1 cellular context compared by ENCODE assay signal in the genomic region with DNA sequence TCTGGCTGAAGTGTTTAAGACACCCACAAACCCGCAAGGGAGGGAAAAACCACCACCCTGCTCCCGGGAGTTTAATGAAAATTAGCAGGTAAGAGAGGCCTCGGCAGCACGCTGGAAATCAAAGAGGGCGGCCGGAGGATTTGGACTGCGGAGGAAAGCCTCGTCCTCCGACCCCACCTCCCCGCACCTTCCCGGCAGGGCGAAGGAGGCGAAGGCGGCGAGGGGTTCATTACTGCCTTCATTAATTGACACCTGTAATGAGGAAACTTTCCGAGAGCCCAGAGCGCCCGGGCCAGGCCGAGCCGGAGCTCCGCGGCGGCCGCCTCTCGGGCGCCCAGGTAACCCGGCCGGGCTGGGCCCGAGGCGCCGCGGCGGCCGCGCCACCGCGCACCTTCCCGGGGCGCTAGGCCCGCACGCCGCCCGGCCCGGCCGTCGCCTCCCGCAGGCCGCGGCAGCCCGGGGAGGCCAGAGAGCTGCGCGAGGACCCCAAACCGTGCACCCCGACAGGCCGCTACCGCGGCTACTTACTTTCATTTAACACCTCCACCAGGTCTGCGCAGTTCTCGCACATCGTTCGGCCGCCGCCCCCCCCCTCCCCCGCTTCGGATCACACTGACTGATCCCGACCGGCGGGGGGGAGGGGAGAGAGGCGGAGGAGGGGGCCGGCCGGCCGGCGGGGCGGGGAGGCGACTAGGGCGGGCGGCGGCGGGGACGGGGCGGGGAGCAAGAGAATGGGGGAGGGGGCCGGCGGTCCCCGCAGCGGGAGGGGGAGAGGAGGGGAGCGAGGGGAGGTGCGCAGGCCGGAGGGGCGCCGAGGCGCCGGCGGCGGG.
TF ChIP-seq lines count a peak whose summit lies in the region.

No MANE protein-coding gene starts in this region.

TF ChIP-seq in HepG2, 621 proteins besides CTCF, POLR2A, EP300 and RAD21 (continued from another document and continues in another):
- no peak for TF ChIP-seq ZMYM2 (CRISPR knock-in tag; IDR thresholded peaks at IDR 0.05)
- no peak for TF ChIP-seq ADNP (CRISPR knock-in tag; IDR thresholded peaks at IDR 0.05)
- peak; percentile 7; the same call in 1 of the 2 replicates for TF ChIP-seq SAP130 (CRISPR knock-in tag; IDR thresholded peaks at IDR 0.05; ENCODE audit: low read depth)
- TF ChIP-seq ZNF260 (CRISPR knock-in tag; IDR thresholded peaks at IDR 0.05; ENCODE audit: borderline replicate concordance, low read depth): no peak
- TF ChIP-seq MIER3 (CRISPR knock-in tag; IDR thresholded peaks at IDR 0.05; ENCODE audit: borderline replicate concordance): no peak
- TF ChIP-seq, protein P1, sequence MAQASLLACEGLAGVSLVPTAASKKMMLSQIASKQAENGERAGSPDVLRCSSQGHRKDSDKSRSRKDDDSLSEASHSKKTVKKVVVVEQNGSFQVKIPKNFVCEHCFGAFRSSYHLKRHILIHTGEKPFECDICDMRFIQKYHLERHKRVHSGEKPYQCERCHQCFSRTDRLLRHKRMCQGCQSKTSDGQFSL (CRISPR knock-in tag; IDR thresholded peaks at IDR 0.05): peak; percentile 94
- no peak for TF ChIP-seq FIP1L1 (IDR thresholded peaks at IDR 0.05; ENCODE audit: borderline replicate concordance, insufficient read depth, low read depth, low read length)
- TF ChIP-seq ZNF607 (CRISPR knock-in tag; IDR thresholded peaks at IDR 0.05; ENCODE audit: borderline replicate concordance): 0 out of 2 replicates have a peak, but pooled peaks have one; percentile 37
- no peak for TF ChIP-seq ZNF747 (CRISPR knock-in tag; IDR thresholded peaks at IDR 0.05; ENCODE audit: borderline replicate concordance)
- no peak for TF ChIP-seq GATA4 (IDR thresholded peaks at IDR 0.05; ENCODE audit: borderline replicate concordance, low read depth)
- TF ChIP-seq, protein P2, sequence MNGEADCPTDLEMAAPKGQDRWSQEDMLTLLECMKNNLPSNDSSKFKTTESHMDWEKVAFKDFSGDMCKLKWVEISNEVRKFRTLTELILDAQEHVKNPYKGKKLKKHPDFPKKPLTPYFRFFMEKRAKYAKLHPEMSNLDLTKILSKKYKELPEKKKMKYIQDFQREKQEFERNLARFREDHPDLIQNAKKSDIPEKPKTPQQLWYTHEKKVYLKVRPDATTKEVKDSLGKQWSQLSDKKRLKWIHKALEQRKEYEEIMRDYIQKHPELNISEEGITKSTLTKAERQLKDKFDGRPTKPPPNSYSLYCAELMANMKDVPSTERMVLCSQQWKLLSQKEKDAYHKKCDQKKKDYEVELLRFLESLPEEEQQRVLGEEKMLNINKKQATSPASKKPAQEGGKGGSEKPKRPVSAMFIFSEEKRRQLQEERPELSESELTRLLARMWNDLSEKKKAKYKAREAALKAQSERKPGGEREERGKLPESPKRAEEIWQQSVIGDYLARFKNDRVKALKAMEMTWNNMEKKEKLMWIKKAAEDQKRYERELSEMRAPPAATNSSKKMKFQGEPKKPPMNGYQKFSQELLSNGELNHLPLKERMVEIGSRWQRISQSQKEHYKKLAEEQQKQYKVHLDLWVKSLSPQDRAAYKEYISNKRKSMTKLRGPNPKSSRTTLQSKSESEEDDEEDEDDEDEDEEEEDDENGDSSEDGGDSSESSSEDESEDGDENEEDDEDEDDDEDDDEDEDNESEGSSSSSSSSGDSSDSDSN (CRISPR knock-in tag; IDR thresholded peaks at IDR 0.05): peak; percentile 67
- peak; percentile 22; the same call in 1 of the 2 replicates for TF ChIP-seq KDM5B (CRISPR knock-in tag; IDR thresholded peaks at IDR 0.05; ENCODE audit: borderline replicate concordance)
- TF ChIP-seq ZNF792 (CRISPR knock-in tag; IDR thresholded peaks at IDR 0.05): no peak
- no peak for TF ChIP-seq ZNF20 (CRISPR knock-in tag; IDR thresholded peaks at IDR 0.05)
- TF ChIP-seq, protein P3, sequence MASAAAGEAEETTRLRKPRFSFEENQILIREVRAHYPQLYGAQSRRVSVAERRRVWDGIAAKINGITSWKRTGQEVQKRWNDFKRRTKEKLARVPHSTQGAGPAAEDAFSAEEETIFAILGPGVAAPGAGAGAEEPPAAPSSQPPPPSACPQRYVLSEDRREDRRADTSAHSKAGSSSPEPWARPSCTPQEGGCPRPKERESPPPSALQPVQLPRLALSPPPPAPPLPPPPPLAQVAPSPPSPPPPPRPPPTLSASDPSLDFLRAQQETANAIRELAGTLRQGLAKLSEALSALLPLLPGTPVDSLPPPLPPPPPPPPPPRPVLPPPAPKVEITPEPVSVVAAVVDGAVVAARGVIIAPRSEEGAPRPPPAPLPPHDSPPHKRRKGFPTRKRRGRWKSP (CRISPR knock-in tag; IDR thresholded peaks at IDR 0.05): no peak
- no peak for TF ChIP-seq FOSL1 (CRISPR knock-in tag; IDR thresholded peaks at IDR 0.05; ENCODE audit: borderline replicate concordance)
- TF ChIP-seq ZSCAN12 (CRISPR knock-in tag; IDR thresholded peaks at IDR 0.05): 0 out of 2 replicates have a peak, but pooled peaks have one; percentile 37
- TF ChIP-seq SP2 (CRISPR knock-in tag; IDR thresholded peaks at IDR 0.05): no peak
- TF ChIP-seq NFKB2 (CRISPR knock-in tag; IDR thresholded peaks at IDR 0.05; ENCODE audit: borderline replicate concordance): peak; percentile 81
- no peak for TF ChIP-seq LCORL (IDR thresholded peaks at IDR 0.05)
- no peak for TF ChIP-seq LCORL (CRISPR knock-in tag; IDR thresholded peaks at IDR 0.05)
- TF ChIP-seq, protein P4, sequence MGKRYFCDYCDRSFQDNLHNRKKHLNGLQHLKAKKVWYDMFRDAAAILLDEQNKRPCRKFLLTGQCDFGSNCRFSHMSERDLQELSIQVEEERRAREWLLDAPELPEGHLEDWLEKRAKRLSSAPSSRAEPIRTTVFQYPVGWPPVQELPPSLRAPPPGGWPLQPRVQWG (CRISPR knock-in tag; IDR thresholded peaks at IDR 0.05; ENCODE audit: borderline replicate concordance, low read depth): no peak
- TF ChIP-seq ZSCAN25 (CRISPR knock-in tag; IDR thresholded peaks at IDR 0.05): no peak
- TF ChIP-seq RAD51 (IDR thresholded peaks at IDR 0.05; ENCODE audit: borderline replicate concordance): no peak
- no peak for TF ChIP-seq ZSCAN9 (CRISPR knock-in tag; IDR thresholded peaks at IDR 0.05; ENCODE audit: borderline replicate concordance)
- TF ChIP-seq, protein P5, sequence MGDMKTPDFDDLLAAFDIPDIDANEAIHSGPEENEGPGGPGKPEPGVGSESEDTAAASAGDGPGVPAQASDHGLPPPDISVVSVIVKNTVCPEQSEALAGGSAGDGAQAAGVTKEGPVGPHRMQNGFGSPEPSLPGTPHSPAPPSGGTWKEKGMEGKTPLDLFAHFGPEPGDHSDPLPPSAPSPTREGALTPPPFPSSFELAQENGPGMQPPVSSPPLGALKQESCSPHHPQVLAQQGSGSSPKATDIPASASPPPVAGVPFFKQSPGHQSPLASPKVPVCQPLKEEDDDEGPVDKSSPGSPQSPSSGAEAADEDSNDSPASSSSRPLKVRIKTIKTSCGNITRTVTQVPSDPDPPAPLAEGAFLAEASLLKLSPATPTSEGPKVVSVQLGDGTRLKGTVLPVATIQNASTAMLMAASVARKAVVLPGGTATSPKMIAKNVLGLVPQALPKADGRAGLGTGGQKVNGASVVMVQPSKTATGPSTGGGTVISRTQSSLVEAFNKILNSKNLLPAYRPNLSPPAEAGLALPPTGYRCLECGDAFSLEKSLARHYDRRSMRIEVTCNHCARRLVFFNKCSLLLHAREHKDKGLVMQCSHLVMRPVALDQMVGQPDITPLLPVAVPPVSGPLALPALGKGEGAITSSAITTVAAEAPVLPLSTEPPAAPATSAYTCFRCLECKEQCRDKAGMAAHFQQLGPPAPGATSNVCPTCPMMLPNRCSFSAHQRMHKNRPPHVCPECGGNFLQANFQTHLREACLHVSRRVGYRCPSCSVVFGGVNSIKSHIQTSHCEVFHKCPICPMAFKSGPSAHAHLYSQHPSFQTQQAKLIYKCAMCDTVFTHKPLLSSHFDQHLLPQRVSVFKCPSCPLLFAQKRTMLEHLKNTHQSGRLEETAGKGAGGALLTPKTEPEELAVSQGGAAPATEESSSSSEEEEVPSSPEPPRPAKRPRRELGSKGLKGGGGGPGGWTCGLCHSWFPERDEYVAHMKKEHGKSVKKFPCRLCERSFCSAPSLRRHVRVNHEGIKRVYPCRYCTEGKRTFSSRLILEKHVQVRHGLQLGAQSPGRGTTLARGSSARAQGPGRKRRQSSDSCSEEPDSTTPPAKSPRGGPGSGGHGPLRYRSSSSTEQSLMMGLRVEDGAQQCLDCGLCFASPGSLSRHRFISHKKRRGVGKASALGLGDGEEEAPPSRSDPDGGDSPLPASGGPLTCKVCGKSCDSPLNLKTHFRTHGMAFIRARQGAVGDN (CRISPR knock-in tag; IDR thresholded peaks at IDR 0.05): peak; percentile 22
- no peak for TF ChIP-seq MEIS1 (CRISPR knock-in tag; IDR thresholded peaks at IDR 0.05; ENCODE audit: borderline replicate concordance)
- TF ChIP-seq, protein P6, sequence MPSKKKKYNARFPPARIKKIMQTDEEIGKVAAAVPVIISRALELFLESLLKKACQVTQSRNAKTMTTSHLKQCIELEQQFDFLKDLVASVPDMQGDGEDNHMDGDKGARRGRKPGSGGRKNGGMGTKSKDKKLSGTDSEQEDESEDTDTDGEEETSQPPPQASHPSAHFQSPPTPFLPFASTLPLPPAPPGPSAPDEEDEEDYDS (CRISPR knock-in tag; IDR thresholded peaks at IDR 0.05): no peak
- TF ChIP-seq KMT2B (CRISPR knock-in tag; IDR thresholded peaks at IDR 0.05): no peak; the same call in 1 of the 2 replicates
- TF ChIP-seq ZNF550 (CRISPR knock-in tag; IDR thresholded peaks at IDR 0.05; ENCODE audit: borderline replicate concordance): no peak
- TF ChIP-seq, protein P7, sequence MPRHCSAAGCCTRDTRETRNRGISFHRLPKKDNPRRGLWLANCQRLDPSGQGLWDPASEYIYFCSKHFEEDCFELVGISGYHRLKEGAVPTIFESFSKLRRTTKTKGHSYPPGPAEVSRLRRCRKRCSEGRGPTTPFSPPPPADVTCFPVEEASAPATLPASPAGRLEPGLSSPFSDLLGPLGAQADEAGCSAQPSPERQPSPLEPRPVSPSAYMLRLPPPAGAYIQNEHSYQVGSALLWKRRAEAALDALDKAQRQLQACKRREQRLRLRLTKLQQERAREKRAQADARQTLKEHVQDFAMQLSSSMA (CRISPR knock-in tag; IDR thresholded peaks at IDR 0.05): no peak
- no peak for TF ChIP-seq TOPORS (CRISPR knock-in tag; IDR thresholded peaks at IDR 0.05)
- TF ChIP-seq, protein P8, sequence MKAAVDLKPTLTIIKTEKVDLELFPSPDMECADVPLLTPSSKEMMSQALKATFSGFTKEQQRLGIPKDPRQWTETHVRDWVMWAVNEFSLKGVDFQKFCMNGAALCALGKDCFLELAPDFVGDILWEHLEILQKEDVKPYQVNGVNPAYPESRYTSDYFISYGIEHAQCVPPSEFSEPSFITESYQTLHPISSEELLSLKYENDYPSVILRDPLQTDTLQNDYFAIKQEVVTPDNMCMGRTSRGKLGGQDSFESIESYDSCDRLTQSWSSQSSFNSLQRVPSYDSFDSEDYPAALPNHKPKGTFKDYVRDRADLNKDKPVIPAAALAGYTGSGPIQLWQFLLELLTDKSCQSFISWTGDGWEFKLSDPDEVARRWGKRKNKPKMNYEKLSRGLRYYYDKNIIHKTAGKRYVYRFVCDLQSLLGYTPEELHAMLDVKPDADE (CRISPR knock-in tag; IDR thresholded peaks at IDR 0.05): no peak
- TF ChIP-seq NFIC (IDR thresholded peaks at IDR 0.05; ENCODE audit: low read length): no peak
- no peak for TF ChIP-seq ZNF737 (CRISPR knock-in tag; IDR thresholded peaks at IDR 0.05; ENCODE audit: borderline replicate concordance)
- no peak for TF ChIP-seq PPARG (CRISPR knock-in tag; conservative IDR thresholded peaks at IDR 0.05)
- no peak for TF ChIP-seq TEAD3 (CRISPR knock-in tag; optimal IDR thresholded peaks at IDR 0.05; ENCODE audit: borderline replicate concordance)
- 0 out of 2 replicates have a peak, but pooled peaks have one; percentile 20 for TF ChIP-seq MEIS2 (CRISPR knock-in tag; IDR thresholded peaks at IDR 0.05)
- TF ChIP-seq YEATS4 (CRISPR knock-in tag; IDR thresholded peaks at IDR 0.05; ENCODE audit: borderline replicate concordance): peak; percentile 56
- no peak for TF ChIP-seq ETV6 (CRISPR knock-in tag; conservative IDR thresholded peaks at IDR 0.05)
- TF ChIP-seq POLR2AphosphoS5 (IDR thresholded peaks at IDR 0.05; ENCODE audit: low read depth, low read length): no peak
- TF ChIP-seq KDM5A (IDR thresholded peaks at IDR 0.05; ENCODE audit: borderline replicate concordance, low read length): no peak
- no peak for TF ChIP-seq SALL2 (CRISPR knock-in tag; IDR thresholded peaks at IDR 0.05)
- no peak for TF ChIP-seq NBN (conservative IDR thresholded peaks at IDR 0.05)
- TF ChIP-seq, protein P9, sequence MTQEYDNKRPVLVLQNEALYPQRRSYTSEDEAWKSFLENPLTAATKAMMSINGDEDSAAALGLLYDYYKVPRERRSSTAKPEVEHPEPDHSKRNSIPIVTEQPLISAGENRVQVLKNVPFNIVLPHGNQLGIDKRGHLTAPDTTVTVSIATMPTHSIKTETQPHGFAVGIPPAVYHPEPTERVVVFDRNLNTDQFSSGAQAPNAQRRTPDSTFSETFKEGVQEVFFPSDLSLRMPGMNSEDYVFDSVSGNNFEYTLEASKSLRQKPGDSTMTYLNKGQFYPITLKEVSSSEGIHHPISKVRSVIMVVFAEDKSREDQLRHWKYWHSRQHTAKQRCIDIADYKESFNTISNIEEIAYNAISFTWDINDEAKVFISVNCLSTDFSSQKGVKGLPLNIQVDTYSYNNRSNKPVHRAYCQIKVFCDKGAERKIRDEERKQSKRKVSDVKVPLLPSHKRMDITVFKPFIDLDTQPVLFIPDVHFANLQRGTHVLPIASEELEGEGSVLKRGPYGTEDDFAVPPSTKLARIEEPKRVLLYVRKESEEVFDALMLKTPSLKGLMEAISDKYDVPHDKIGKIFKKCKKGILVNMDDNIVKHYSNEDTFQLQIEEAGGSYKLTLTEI (CRISPR knock-in tag; conservative IDR thresholded peaks at IDR 0.05): no peak
